Comparison of ENCODE assay signal across 5 cellular contexts in the genomic region with DNA sequence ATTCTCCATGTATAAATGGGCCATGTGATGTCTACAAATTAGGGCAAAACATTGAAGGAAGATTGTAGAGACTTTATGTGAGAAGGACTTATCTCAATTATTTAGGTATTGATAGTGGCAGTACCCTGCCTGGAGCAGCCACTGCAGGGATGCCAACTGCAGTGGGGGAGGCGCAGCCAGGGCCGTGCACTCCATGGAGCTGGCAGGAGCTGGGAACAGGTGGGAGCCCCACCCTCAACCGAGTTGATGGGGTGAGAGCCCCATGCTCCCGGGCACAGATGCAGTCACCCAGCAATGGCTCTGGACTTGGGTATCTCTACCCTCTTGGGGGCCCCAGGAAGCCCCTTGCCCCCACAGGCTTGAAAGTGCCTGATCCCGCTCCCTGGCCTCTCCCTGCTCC.
"Had no signal": no experiment of that assay in that cellular context is flagged by ENCODE, and none has a peak within 500 bp of the region (broad histone marks: within the 10 kb centered on the region; RNA-seq: fewer than 3 reads in every experiment).

No MANE protein-coding gene starts in this region.

- H3K27ac ChIP-seq: GM23248 had no signal

- DNase-seq: GOT3, H7, HFFc6 had no signal

- H3K4me3 Mint-ChIP-seq: HFFc6 had no signal

- H3K36me3 ChIP-seq: HAP-1 had no signal

- H3K27ac Mint-ChIP-seq: HFFc6 had no signal

- H3K9me3 ChIP-seq: HAP-1 had no signal

- H3K4me1 ChIP-seq: HAP-1 had no signal

- H3K4me3 ChIP-seq: GM23248, HAP-1 had no signal
